15 cellular contexts compared by ENCODE assay signal in the genomic region with DNA sequence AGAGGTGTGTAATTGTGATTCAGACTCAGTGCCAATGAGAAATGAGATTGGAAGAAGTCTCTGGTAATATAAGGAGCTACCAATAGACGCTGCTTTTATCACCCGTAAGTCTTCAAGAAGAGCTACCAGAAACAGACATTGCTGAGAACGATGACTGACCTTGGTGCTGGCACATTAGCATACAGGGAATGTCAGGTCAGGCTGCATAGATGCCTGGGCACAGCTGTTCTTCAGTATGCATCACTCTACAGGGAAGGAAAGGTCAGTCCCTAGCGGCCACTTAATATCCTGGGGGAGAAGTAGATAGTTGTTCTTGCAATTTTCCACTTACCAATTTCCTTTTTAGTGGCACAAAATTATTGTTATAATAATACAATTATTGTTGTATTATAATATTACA.
DNase-seq lines count a peak whose midpoint lies in the region; ATAC-seq, FAIRE-seq and TF ChIP-seq lines count a peak whose summit lies in the region.
"Had no signal": no experiment of that assay in that cellular context is flagged by ENCODE, and none has a peak within 500 bp of the region (broad histone marks: within the 10 kb centered on the region; RNA-seq: fewer than 3 reads in every experiment).

No MANE protein-coding gene starts in this region.

- CTCF ChIA-PET in H1 (lab: Charles Lee; ENCODE audit: partially characterized antibody): no interaction called here

- H2BK15ac ChIP-seq in H1 (ENCODE audit: low read length) (no peak overlapping the region), mesendoderm (replicated peaks; ENCODE audit: low read depth) (no peak overlapping the region)

- H3K79me2 ChIP-seq in H1 (ENCODE audit: control insufficient read depth in 1 of 2, insufficient read depth in 2 of 2, low read length in 2 of 2) (no peaks in the 10 kb centered on the region), mesendoderm (ENCODE audit: control insufficient read depth, insufficient read depth, low read length) (no peaks in the 10 kb centered on the region)

- H4K91ac ChIP-seq in H1 (replicated peaks; ENCODE audit: insufficient read length, low read length): no peak overlapping the region

- no peak for TF ChIP-seq EP300 in H1 (IDR thresholded peaks at IDR 0.05; ENCODE audit: borderline replicate concordance in 1 of 2, low read depth in 2 of 2, low read length in 2 of 2)

- H3K79me1 ChIP-seq in H1 (ENCODE audit: low read depth, low read length): no peaks in the 10 kb centered on the region
- no peaks in the 10 kb centered on the region for H3K79me1 ChIP-seq in mesendoderm (ENCODE audit: low read length)

- intact Hi-C loops in left colon (cut with DNase I, micrococcal nuclease): no loop called here

- WGBS in H1 (ENCODE audit: extremely low coverage in 1 of 2, insufficient coverage in 1 of 2, insufficient read length in 1 of 2, insufficient replicate concordance in 2 of 2, low coverage in 1 of 2, low lambda C conversion rate in 2 of 2, missing lambda C conversion rate in 1 of 2), 2 experiments: 81% methylated on average over 4 of the region's 4 CpGs; no CpG with 5 or more reads in 1 of the 2 experiments
- no CpG with 5 or more reads among the region's 4 CpGs for WGBS in mesendoderm (ENCODE audit: extremely low coverage, insufficient coverage, low lambda C conversion rate)

- H3K23ac ChIP-seq in H1 (ENCODE audit: insufficient read length) (no peak overlapping the region), mesendoderm (ENCODE audit: low read length) (no peak overlapping the region)

- H2AK5ac ChIP-seq in H1 (ENCODE audit: low read depth, low read length) (no peak overlapping the region), mesendoderm (ENCODE audit: low read length) (no peak overlapping the region)

- H2BK120ac ChIP-seq in H1 (replicated peaks; ENCODE audit: low read depth, low read length) (no peak overlapping the region), mesendoderm (ENCODE audit: low read depth, low read length) (no peak overlapping the region)

- H3K36me3 ChIP-seq in H1 (ENCODE audit: control insufficient read depth in 2 of 4, insufficient read depth in 4 of 4, low read length in 3 of 4) (no peaks in the 10 kb centered on the region), mesendoderm (ENCODE audit: control insufficient read depth, insufficient read depth, low read length) (no peaks in the 10 kb centered on the region)

- H3K56ac ChIP-seq in H1 (replicated peaks; ENCODE audit: insufficient read length, low read depth, low read length) (no peak overlapping the region), mesendoderm (ENCODE audit: low read length) (no peak overlapping the region)

- no peaks in the 10 kb centered on the region for H4K20me1 ChIP-seq in H1 (replicated peaks in 1 of 2; ENCODE audit: control insufficient read depth in 1 of 2, insufficient read depth in 2 of 2, low read length in 2 of 2)

- no peak overlapping the region for H3K4ac ChIP-seq in H1 (replicated peaks; ENCODE audit: insufficient read length, low read depth, low read length)
- no peak overlapping the region for H3K4ac ChIP-seq in mesendoderm (ENCODE audit: low read depth, low read length)

- H3K4me3 ChIP-seq in H1 (ENCODE audit: extremely low read depth in 1 of 4, insufficient read depth in 2 of 4, low read depth in 3 of 4, low read length in 4 of 4): no peak overlapping the region
- H3K4me3 ChIP-seq in mesendoderm (ENCODE audit: low read length): no peak overlapping the region
- H3K4me3 ChIP-seq: A549 had no signal

- peaks cover 0 to 4% (median 0%) of the 10 kb centered on the region in 4 experiments; a peak in 1 of 7 replicates for H3K4me1 ChIP-seq in H1 (replicated peaks in 1 of 4; ENCODE audit: control insufficient read depth in 3 of 4, insufficient read depth in 4 of 4, low read length in 3 of 4)
- H3K4me1 ChIP-seq in mesendoderm (ENCODE audit: control insufficient read depth, low read depth, low read length): no peaks in the 10 kb centered on the region
- H3K4me1 ChIP-seq: Caco-2 had no signal

- no peak overlapping the region for H3K9ac ChIP-seq in H1 (replicated peaks in 1 of 4; ENCODE audit: extremely low read depth in 1 of 4, low read depth in 3 of 4, low read length in 3 of 4)
- no peak overlapping the region for H3K9ac ChIP-seq in mesendoderm (ENCODE audit: low read length)

- H4K5ac ChIP-seq in H1 (ENCODE audit: insufficient read length, low read depth, low read length) (no peak overlapping the region), mesendoderm (ENCODE audit: low read length) (no peak overlapping the region)

- no peak for FAIRE-seq in H1 (lab: Jason Lieb, UNC)
- FAIRE-seq: A549, HepG2, HTR-8/SVneo had no signal

- peak in 1 of 3 experiments; percentile 1; a peak in 1 of 4 replicates for TF ChIP-seq CTCF in H1 (IDR thresholded peaks at IDR 0.05; ENCODE audit: control extremely low read depth in 1 of 3, insufficient read depth in 1 of 3, low read depth in 1 of 3, low read length in 3 of 3)

- no peak overlapping the region for H2BK20ac ChIP-seq in H1 (ENCODE audit: low read length)

- no peak overlapping the region for H2AFZ ChIP-seq in H1 (ENCODE audit: low read length)

- POLR2A ChIA-PET in H1 (lab: Charles Lee; ENCODE audit: partially characterized antibody): no interaction called here

- ATAC-seq in left colon: no peak
- ATAC-seq: A549, HCT116, HepG2 had no signal

- no peak overlapping the region for H3K27ac ChIP-seq in H1 (ENCODE audit: low read depth, low read length)
- H3K27ac ChIP-seq in mesendoderm (ENCODE audit: low read depth, low read length): no peak overlapping the region
- H3K27ac ChIP-seq: A549 had no signal

- DNase-seq in NCI-H2227 (lab: John Stamatoyannopoulos, UW; ENCODE audit: unreplicated experiment) (peak; percentile 37), H1 (ENCODE audit: low read depth in 1 of 2, low spot score in 2 of 2) (no peak), mesendoderm (peak; percentile 43), midbrain (lab: John Stamatoyannopoulos, UW) (no peak), left colon (no peak), cerebellar cortex (ENCODE audit: low spot score) (no peak)
- DNase-seq: Caco-2; CD8-positive, alpha-beta memory T cell; DND-41; GDM1; GOT3 had no signal

- H3K14ac ChIP-seq in H1 (ENCODE audit: insufficient read length): no peak overlapping the region

- no peaks in the 10 kb centered on the region; the same call in 1 of the 2 replicates for H3K23me2 ChIP-seq in H1 (ENCODE audit: low read depth, low read length)

- H4K8ac ChIP-seq in H1 (ENCODE audit: extremely low read depth, insufficient read depth, low read length): no peak overlapping the region
- H4K8ac ChIP-seq in mesendoderm (ENCODE audit: low read depth, low read length): no peak overlapping the region

- H3K27me3 ChIP-seq in H1 (replicated peaks in 1 of 4; ENCODE audit: control insufficient read depth in 3 of 4, extremely low read depth in 1 of 4, insufficient read depth in 3 of 4, low read length in 3 of 4): no peaks in the 10 kb centered on the region
- no peaks in the 10 kb centered on the region for H3K27me3 ChIP-seq in mesendoderm (ENCODE audit: insufficient read depth, low read length, poor library complexity)

- H2BK5ac ChIP-seq in H1 (ENCODE audit: low read depth, low read length) (no peak overlapping the region), mesendoderm (ENCODE audit: low read length) (no peak overlapping the region)

- H3K18ac ChIP-seq in H1 (ENCODE audit: extremely low read depth, low read length) (no peak overlapping the region), mesendoderm (ENCODE audit: low read length) (no peak overlapping the region)

- no peak overlapping the region for H2BK12ac ChIP-seq in H1 (ENCODE audit: low read depth, low read length)

- no peaks in the 10 kb centered on the region for H3K9me3 ChIP-seq in H1 (ENCODE audit: insufficient read depth in 2 of 2, low read depth in 1 of 2, low read length in 1 of 2)
- H3K9me3 ChIP-seq: A549, Caco-2 had no signal

- no peak for TF ChIP-seq RAD21 in H1 (IDR thresholded peaks at IDR 0.05 in 1 of 2, conservative IDR thresholded peaks at IDR 0.05 in 1 of 2; ENCODE audit: low read depth in 2 of 2, low read length in 2 of 2)

- TF ChIP-seq POLR2A in H1 (IDR thresholded peaks at IDR 0.05; ENCODE audit: control extremely low read depth in 1 of 2, low read depth in 2 of 2, low read length in 2 of 2): no peak

- H3K4me2 ChIP-seq in H1 (ENCODE audit: insufficient read depth in 1 of 2, low read depth in 2 of 2, low read length in 2 of 2) (no peak overlapping the region), mesendoderm (ENCODE audit: low read length) (no peak overlapping the region)
- H3K4me2 ChIP-seq: A549 had no signal

TF ChIP-seq in H1, 55 proteins besides CTCF, POLR2A, EP300 and RAD21:
- TF ChIP-seq HDAC2 (IDR thresholded peaks at IDR 0.05; ENCODE audit: borderline replicate concordance in 1 of 2, low read depth in 2 of 2, low read length in 2 of 2) (no peak), TCF12 (IDR thresholded peaks at IDR 0.05; ENCODE audit: low read depth, low read length) (no peak), TEAD4 (IDR thresholded peaks at IDR 0.05; ENCODE audit: low read depth, low read length) (peak; percentile 88)

Comparison
In these comparisons a context has a peak if more than half of its experiments do, and no peak if none do; other contexts are left out.
1. DNase-seq: peak in NCI-H2227 (single experiment) and mesendoderm (single experiment); none in H1 (0 of 2), midbrain (single experiment), left colon (0 of 2) and cerebellar cortex (single experiment).